Comparison of ENCODE assay signal across 17 cellular contexts in genomic region chr3:128100638-128101037, GRCh38.
"Had no signal": no experiment of that assay in that cellular context is flagged by ENCODE, and none has a peak within 500 bp of the region (broad histone marks: within the 10 kb centered on the region; RNA-seq: fewer than 3 reads in every experiment).

No MANE protein-coding gene starts in this region.

- H3K36me3 ChIP-seq: neural progenitor cell had no signal

- H3K4me3 Mint-ChIP-seq: activated naive CD4-positive, alpha-beta T cell treated with anti-CD3 and anti-CD28 coated beads for 36 hours; dendritic cell treated with granulocyte-macrophage colony-stimulating factor and Interleukin-4, amounts not matched to agents 40 ng/mL and 50 ng/mL, for 4 days; naive thymus-derived CD8-positive, alpha-beta T cell; neural progenitor cell had no signal

- H3K4me3 ChIP-seq: cardiac muscle cell, esophagus muscularis mucosa, lung, neural progenitor cell, spleen had no signal

- H3K27me3 Mint-ChIP-seq: dendritic cell treated with granulocyte-macrophage colony-stimulating factor and Interleukin-4, amounts not matched to agents 40 ng/mL and 50 ng/mL, for 4 days; naive thymus-derived CD8-positive, alpha-beta T cell; progenitor cell of endocrine pancreas had no signal

- H3K4me1 Mint-ChIP-seq: neural progenitor cell had no signal

- H3K9ac ChIP-seq: neural progenitor cell had no signal

- H3K27ac ChIP-seq: cardiac muscle cell, esophagus muscularis mucosa, neural progenitor cell had no signal

- DNase-seq: activated CD8-positive, alpha-beta memory T cell treated with anti-CD3 and anti-CD28 coated beads for 24 hours; activated effector memory CD4-positive, alpha-beta T cell treated with Interleukin-2 at 50 U/mL for 16 hours; activated naive CD4-positive, alpha-beta T cell treated with anti-CD3 and anti-CD28 coated beads for 36 hours; activated T-cell treated with anti-CD3 and anti-CD28 coated beads, Interleukin-2, amount 50 U/mL, for 48 hours; effector memory CD4-positive, alpha-beta T cell; naive thymus-derived CD8-positive, alpha-beta T cell; retina; spleen; stimulated activated CD4-positive, alpha-beta T cell treated with anti-CD3 and anti-CD28 coated beads, Interleukin-4, amount 100 ng/mL, for 1 hour; stimulated activated naive CD4-positive, alpha-beta T cell treated with Interleukin-2 at 50 U/mL for 16 hours; T-helper 9 cell had no signal

- H3K27me3 ChIP-seq: cardiac muscle cell, esophagus muscularis mucosa, neural progenitor cell, spleen had no signal

- ATAC-seq: naive thymus-derived CD8-positive, alpha-beta T cell had no signal

- H3K9me3 Mint-ChIP-seq: activated naive CD4-positive, alpha-beta T cell treated with anti-CD3 and anti-CD28 coated beads for 36 hours; dendritic cell treated with granulocyte-macrophage colony-stimulating factor and Interleukin-4, amounts not matched to agents 40 ng/mL and 50 ng/mL, for 4 days; naive thymus-derived CD8-positive, alpha-beta T cell; neural progenitor cell had no signal

- H3K9me3 ChIP-seq: esophagus muscularis mucosa, spleen had no signal

- H3K27ac Mint-ChIP-seq: activated naive CD4-positive, alpha-beta T cell treated with anti-CD3 and anti-CD28 coated beads for 36 hours; dendritic cell treated with granulocyte-macrophage colony-stimulating factor and Interleukin-4, amounts not matched to agents 40 ng/mL and 50 ng/mL, for 4 days; naive thymus-derived CD8-positive, alpha-beta T cell; neural progenitor cell; progenitor cell of endocrine pancreas had no signal
